ENCODE assay signal across 15 cellular contexts in the genomic region with DNA sequence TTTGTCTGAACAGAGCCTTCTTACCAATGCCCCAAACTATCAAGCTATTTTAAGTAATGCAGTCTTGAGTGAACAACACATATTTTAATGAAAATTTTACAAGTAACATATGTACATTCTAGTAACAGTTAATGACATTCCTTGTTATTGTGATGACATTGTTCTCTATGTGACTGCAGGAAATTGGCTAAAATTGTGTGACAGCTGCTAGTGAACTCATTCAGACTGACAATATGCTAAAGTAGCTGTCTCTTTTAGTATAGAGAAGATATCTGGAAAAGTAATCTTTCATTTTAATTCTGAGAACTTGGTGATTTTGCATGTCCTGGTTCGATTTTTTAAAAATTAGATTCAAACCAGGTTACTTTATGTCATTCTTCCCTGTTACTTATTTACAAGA.
A peak's percentile ranks its signal among the peaks of the same experiment; 100 is the strongest.
DNase-seq lines count a peak whose midpoint lies in the region; ATAC-seq and TF ChIP-seq lines count a peak whose summit lies in the region.
"Had no signal": no experiment of that assay in that cellular context is flagged by ENCODE, and none has a peak within 500 bp of the region (broad histone marks: within the 10 kb centered on the region; RNA-seq: fewer than 3 reads in every experiment).

No MANE protein-coding gene starts in this region.

- CTCF ChIA-PET in Panc1 (lab: Charles Lee) = no interaction called here

- peak; percentile 54 for DNase-seq in DMS 273 (lab: John Stamatoyannopoulos, UW; ENCODE audit: unreplicated experiment)
- no peak for DNase-seq in DMS 273 treated with DMSO at 0.1 percent for 48 hours (lab: John Stamatoyannopoulos, UW)
- peak; percentile 79 for DNase-seq in NCI-H1694 (lab: John Stamatoyannopoulos, UW)
- DNase-seq in Panc1 (ENCODE audit: low read depth, low spot score) = no peak
- no peak for DNase-seq in left lobe of liver (ENCODE audit: low spot score)
- DNase-seq: AML-193; CD4-positive, alpha-beta memory T cell; GDM1; GOT3; H7 had no signal

- in situ Hi-C loops in Panc1 (cut with HindIII; ENCODE audit: low pct_unique_long_range_greater_than_20kb, low sequenced_read_pairs) = no loop called here

- H3K4me1 ChIP-seq in Panc1 (ENCODE audit: control insufficient read depth, insufficient read depth, low read length) = peaks cover 24% of the 10 kb centered on the region
- H3K4me1 ChIP-seq: BLaER1 had no signal

- H3K4me3 ChIP-seq in Panc1 (ENCODE audit: low read depth in 2 of 2, low read length in 2 of 2) = no peak overlapping the region
- H3K4me3 ChIP-seq: A549, BLaER1 had no signal

- ATAC-seq in Panc1 = no peak
- no peak for ATAC-seq in left lobe of liver
- no peak for ATAC-seq in GM21737 (IDR thresholded peaks at IDR 0.05; ENCODE audit: unreplicated experiment)
- ATAC-seq in HG02981 (IDR thresholded peaks at IDR 0.05; ENCODE audit: unreplicated experiment) = no peak
- ATAC-seq: A549 had no signal

- H3K27me3 ChIP-seq in Panc1 (ENCODE audit: control insufficient read depth, insufficient read depth, low read length) = no peaks in the 10 kb centered on the region
- H3K27me3 ChIP-seq: BLaER1 had no signal

- 0 out of 2 replicates have a peak, but pooled peaks cover 2% of the 10 kb centered on the region for H3K9me3 ChIP-seq in Panc1 (ENCODE audit: control insufficient read depth, insufficient read depth, low read depth, low read length)
- H3K9me3 ChIP-seq: A549, BLaER1 had no signal

- intact Hi-C loops in Panc1 (cut with micrococcal nuclease; ENCODE audit: unreplicated experiment) = no loop called here

- BruUV-seq in Panc1 (replicated peaks; lab: Mats Ljungman, UMichigan) = no TSS peak

- H3K27ac ChIP-seq in Panc1 (ENCODE audit: low read length) = peak overlapping the region; percentile 44; the same call in 1 of the 2 replicates
- H3K27ac ChIP-seq: 22Rv1, A549, BLaER1 had no signal

- POLR2A ChIA-PET in Panc1 (lab: Charles Lee) = no interaction called here

- TF ChIP-seq CTCF in Panc1 (IDR thresholded peaks at IDR 0.05) = no peak

- H3K36me3 ChIP-seq in Panc1 (ENCODE audit: control insufficient read depth, insufficient read depth, low read length) = no peaks in the 10 kb centered on the region
- H3K36me3 ChIP-seq: BLaER1 had no signal

Comparison
In these comparisons a context has a peak if more than half of its experiments do, and no peak if none do; other contexts are left out.
1. DNase-seq: peak in DMS 273 (single experiment) and NCI-H1694 (single experiment); none in DMS 273 treated with DMSO at 0.1 percent for 48 hours (single experiment), Panc1 (single experiment) and left lobe of liver (single experiment).